Comparison of ENCODE assay signal across 14 cellular contexts in genomic region chr11:34749666-34750659, GRCh38.
DNase-seq lines count a peak whose midpoint lies in the region; ATAC-seq and TF ChIP-seq lines count a peak whose summit lies in the region.
"Had no signal": no experiment of that assay in that cellular context is flagged by ENCODE, and none has a peak within 500 bp of the region (broad histone marks: within the 10 kb centered on the region; RNA-seq: fewer than 3 reads in every experiment).

No MANE protein-coding gene starts in this region.

- H2AFZ ChIP-seq in mesenchymal stem cell (ENCODE audit: low read depth, low read length), result no peak overlapping the region

- no peak overlapping the region for H4K91ac ChIP-seq in mesenchymal stem cell (ENCODE audit: low read length)

- POLR2A ChIA-PET in A673 (lab: Charles Lee; ENCODE audit: low non-redundant PET), result no interaction called here

- H3K79me1 ChIP-seq in mesenchymal stem cell (replicated peaks; ENCODE audit: low read length, poor library complexity, severe bottlenecking), result no peaks in the 10 kb centered on the region

- H3K23ac ChIP-seq in mesenchymal stem cell (ENCODE audit: low read length in 2 of 2), result no peak overlapping the region

- H2AK5ac ChIP-seq in mesenchymal stem cell (ENCODE audit: low read length, severe bottlenecking), result no peak overlapping the region

- no peak overlapping the region for H2BK12ac ChIP-seq in mesenchymal stem cell (ENCODE audit: low read length in 2 of 2)

- peaks cover 9% of the 10 kb centered on the region for H3K27me3 ChIP-seq in A673 (replicated peaks; ENCODE audit: insufficient read depth, low read depth, low read length, poor library complexity)
- H3K27me3 ChIP-seq in esophagus (ENCODE audit: control insufficient read depth in 1 of 2, insufficient read depth in 2 of 2, low read length in 2 of 2), result no peaks in the 10 kb centered on the region
- peaks cover 0 to 62% of the 10 kb centered on the region in 2 experiments for H3K27me3 ChIP-seq in mesenchymal stem cell (ENCODE audit: control insufficient read depth in 1 of 2, insufficient read depth in 1 of 2, low read length in 2 of 2)

- H3K27ac ChIP-seq in A673 (ENCODE audit: low read depth, low read length, poor library complexity, severe bottlenecking) (no peak overlapping the region), esophagus (ENCODE audit: low read depth in 2 of 2, low read length in 1 of 2) (peak overlapping the region; percentile 90 to 91), mesenchymal stem cell (ENCODE audit: low read length, poor library complexity, severe bottlenecking) (no peak overlapping the region)
- H3K27ac ChIP-seq: KMS-11 had no signal

- H3K4me1 ChIP-seq in A673 (ENCODE audit: insufficient read depth, low read length, poor library complexity, severe bottlenecking), result no peaks in the 10 kb centered on the region
- H3K4me1 ChIP-seq in esophagus (ENCODE audit: control insufficient read depth in 2 of 2, insufficient read depth in 2 of 2, low read length in 1 of 2), result peaks cover 4 to 10% of the 10 kb centered on the region in 2 donors
- H3K4me1 ChIP-seq in mesenchymal stem cell (ENCODE audit: control insufficient read depth, insufficient read depth, low read depth, low read length), result no peaks in the 10 kb centered on the region
- H3K4me1 ChIP-seq: HAP-1 had no signal

- H3K9me3 ChIP-seq in A673 (ENCODE audit: low read depth, low read length, poor library complexity, severe bottlenecking), result no peaks in the 10 kb centered on the region
- H3K9me3 ChIP-seq in esophagus (ENCODE audit: control insufficient read depth in 2 of 2, insufficient read depth in 1 of 2, low read depth in 1 of 2, low read length in 1 of 2), result no peaks in the 10 kb centered on the region
- no peaks in the 10 kb centered on the region for H3K9me3 ChIP-seq in mesenchymal stem cell (ENCODE audit: control insufficient read depth, low read length)
- H3K9me3 ChIP-seq: HAP-1 had no signal

- CTCF ChIA-PET in A673 (lab: Charles Lee), result no interaction called here

- no peak overlapping the region for H4K8ac ChIP-seq in mesenchymal stem cell (ENCODE audit: low read length)

- H2BK5ac ChIP-seq in mesenchymal stem cell (ENCODE audit: low read depth, low read length, poor library complexity, severe bottlenecking), result no peak overlapping the region

- H3K4me3 ChIP-seq in A673 (ENCODE audit: low read depth, low read length, poor library complexity, severe bottlenecking) (no peak overlapping the region), esophagus (ENCODE audit: low read depth in 1 of 2, low read length in 2 of 2) (no peak overlapping the region), mesenchymal stem cell (ENCODE audit: insufficient read depth in 1 of 2, low read depth in 1 of 2, low read length in 2 of 2) (no peak overlapping the region)
- H3K4me3 ChIP-seq: HAP-1 had no signal

- DNase-seq in A673 (ENCODE audit: low spot score) (peak; percentile 43), M059J (ENCODE audit: low read depth) (peak; percentile 88), mesenchymal stem cell (peak; percentile 66), glutamatergic neuron (no peak)
- DNase-seq: activated CD4-positive, alpha-beta T cell treated with anti-CD3 and anti-CD28 coated beads, Interleukin-2, amount 50 U/mL, for 1 hour had no signal

- WGBS in esophagus, 2 donors, result 38 to 48% methylated on average over 8 of the region's 8 CpGs
- WGBS in mesenchymal stem cell, result 86% methylated on average over 7 of the region's 8 CpGs

- intact Hi-C loops in A673 (cut with micrococcal nuclease; ENCODE audit: unreplicated experiment), result no loop called here

- H3K14ac ChIP-seq in mesenchymal stem cell (ENCODE audit: low read length in 2 of 2), result no peak overlapping the region

- no peak overlapping the region for H3K4me2 ChIP-seq in mesenchymal stem cell (ENCODE audit: low read length, poor library complexity, severe bottlenecking)
- H3K4me2 ChIP-seq: KMS-11 had no signal

- H3K18ac ChIP-seq in mesenchymal stem cell (ENCODE audit: low read depth in 1 of 2, low read length in 2 of 2), result no peak overlapping the region

- no peak overlapping the region for H3K4ac ChIP-seq in mesenchymal stem cell (ENCODE audit: low read depth in 1 of 2, low read length in 2 of 2)

- H2BK15ac ChIP-seq in mesenchymal stem cell (ENCODE audit: low read depth, poor library complexity, severe bottlenecking), result no peak overlapping the region

- no peak overlapping the region for H2BK120ac ChIP-seq in mesenchymal stem cell (ENCODE audit: low read depth, low read length)

- H3K27me3 Mint-ChIP-seq in glutamatergic neuron (ENCODE audit: unreplicated experiment), result no peaks in the 10 kb centered on the region

- no peak overlapping the region for H3K4me3 Mint-ChIP-seq in glutamatergic neuron (ENCODE audit: unreplicated experiment)
- H3K4me3 Mint-ChIP-seq: B cell; central memory CD8-positive, alpha-beta T cell; memory B cell had no signal

- no peaks in the 10 kb centered on the region for H3K36me3 ChIP-seq in A673 (ENCODE audit: insufficient read depth, low read length, poor library complexity, severe bottlenecking)
- no peaks in the 10 kb centered on the region for H3K36me3 ChIP-seq in esophagus (ENCODE audit: control insufficient read depth in 2 of 2, insufficient read depth in 2 of 2, low read length in 1 of 2)
- peaks cover 0 to 3% of the 10 kb centered on the region in 2 experiments for H3K36me3 ChIP-seq in mesenchymal stem cell (ENCODE audit: control insufficient read depth in 1 of 2, insufficient read depth in 2 of 2, low read depth in 1 of 2, low read length in 2 of 2)
- H3K36me3 ChIP-seq: HAP-1 had no signal

- no peaks in the 10 kb centered on the region for H3K4me1 Mint-ChIP-seq in glutamatergic neuron (ENCODE audit: low read depth, unreplicated experiment)
- H3K4me1 Mint-ChIP-seq: B cell; central memory CD8-positive, alpha-beta T cell; memory B cell had no signal

- no peak overlapping the region for H3K9ac ChIP-seq in mesenchymal stem cell (ENCODE audit: low read length)
- H3K9ac ChIP-seq: KMS-11 had no signal

- H3K36me3 Mint-ChIP-seq in glutamatergic neuron (ENCODE audit: unreplicated experiment), result no peaks in the 10 kb centered on the region
- H3K36me3 Mint-ChIP-seq: memory B cell had no signal

- BruUV-seq in A673 (replicated peaks; lab: Mats Ljungman, UMichigan), result no TSS peak

- ATAC-seq in HG03175 (IDR thresholded peaks at IDR 0.05; ENCODE audit: unreplicated experiment) (no peak), GM19452 (IDR thresholded peaks at IDR 0.05; ENCODE audit: unreplicated experiment) (no peak), HG02970 (IDR thresholded peaks at IDR 0.05; ENCODE audit: low FRiP score, unreplicated experiment) (no peak)

- H3K27ac Mint-ChIP-seq in glutamatergic neuron (ENCODE audit: unreplicated experiment), result no peak overlapping the region
- H3K27ac Mint-ChIP-seq: B cell, memory B cell had no signal

- no peak for TF ChIP-seq CTCF in A673 (conservative IDR thresholded peaks at IDR 0.05; ENCODE audit: low read depth, low read length)
- TF ChIP-seq CTCF in glutamatergic neuron (IDR thresholded peaks at IDR 0.05; ENCODE audit: partially characterized antibody, unreplicated experiment), result no peak

- peaks cover 2% of the 10 kb centered on the region for H3K9me3 Mint-ChIP-seq in glutamatergic neuron (ENCODE audit: unreplicated experiment)
- H3K9me3 Mint-ChIP-seq: central memory CD8-positive, alpha-beta T cell; memory B cell had no signal

Comparison
In these comparisons a context has a peak if more than half of its experiments do, and no peak if none do; other contexts are left out.
1. H3K27ac ChIP-seq: peak in esophagus (2 of 2); none in A673 (single experiment) and mesenchymal stem cell (single experiment).